ENCODE assay signal across 24 cellular contexts in the genomic region with DNA sequence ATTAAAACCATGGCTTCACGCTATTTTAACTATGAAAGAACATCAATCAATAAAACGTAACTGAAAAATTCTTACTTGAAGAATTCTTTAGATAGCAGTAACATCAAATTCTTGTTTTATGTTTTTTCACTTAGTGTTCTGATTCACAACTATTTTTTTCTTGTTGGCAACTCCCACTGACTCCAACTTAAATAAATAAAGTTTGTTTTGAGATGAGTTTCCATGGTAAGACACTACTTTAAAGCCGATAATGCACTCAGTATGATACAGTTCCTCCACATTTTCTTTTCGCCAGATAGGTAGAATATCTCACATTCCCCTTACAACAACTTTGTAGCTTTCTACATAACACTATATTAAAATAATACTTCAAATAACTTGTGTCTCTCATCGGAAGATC.
"Had no signal": no experiment of that assay in that cellular context is flagged by ENCODE, and none has a peak within 500 bp of the region (broad histone marks: within the 10 kb centered on the region; RNA-seq: fewer than 3 reads in every experiment).

No MANE protein-coding gene starts in this region.

- FAIRE-seq: colon, urothelium cell line had no signal

- H3K4me1 ChIP-seq: gastrocnemius medialis had no signal

- H3K9me2 ChIP-seq: SK-N-SH had no signal

- H3K27me3 ChIP-seq: adrenal gland, body of pancreas, dorsolateral prefrontal cortex, gastrocnemius medialis, tibial nerve had no signal

- H3K27ac Mint-ChIP-seq: activated naive CD4-positive, alpha-beta T cell treated with anti-CD3 and anti-CD28 coated beads, Interleukin-2, amount 50 U/mL, for 24 hours; immature natural killer cell; natural killer cell treated with Interleukin-12 subunit alpha and Interleukin-12 subunit beta and Interleukin-15 and Interleukin-18, amount 100 ng/mL, for 72 hours; progenitor cell of endocrine pancreas; T-cell had no signal

- DNase-seq: activated CD4-positive, alpha-beta T cell treated with anti-CD3 and anti-CD28 coated beads, Interleukin-2, amount 50 U/mL, for 1 hour; activated CD8-positive, alpha-beta memory T cell treated with anti-CD3 and anti-CD28 coated beads for 24 hours; activated CD8-positive, alpha-beta memory T cell treated with anti-CD3 and anti-CD28 coated beads, Interleukin-2, amount 50 U/mL, for 48 hours; activated effector memory CD4-positive, alpha-beta T cell treated with anti-CD3 and anti-CD28 coated beads, Interleukin-2, amount 50 U/mL, for 16 hours; activated T-cell treated with anti-CD3 and anti-CD28 coated beads, Interleukin-2, amount 50 U/mL, for 48 hours; adrenal gland; body of pancreas; dorsolateral prefrontal cortex; gastrocnemius medialis; head of caudate nucleus; immature natural killer cell; left cardiac atrium; lower lobe of right lung; nucleus accumbens; right cardiac atrium; SK-N-SH; stimulated activated naive CD8-positive, alpha-beta T cell treated with anti-CD3 and anti-CD28 coated beads, Interleukin-15, Interleukin-2, amounts not matched to agents 100 U/mL and 50 U/mL, for 24 hours; T-cell had no signal

- ATAC-seq: body of pancreas; gastrocnemius medialis; lower lobe of right lung; natural killer cell treated with Interleukin-12 subunit alpha and Interleukin-12 subunit beta and Interleukin-15 and Interleukin-18, amount 100 ng/mL, for 72 hours; right cardiac atrium; stimulated activated naive CD8-positive, alpha-beta T cell treated with anti-CD3 and anti-CD28 coated beads, Interleukin-15, Interleukin-2, amounts not matched to agents 100 U/mL and 50 U/mL, for 24 hours; T-cell had no signal

- H3K9me3 ChIP-seq: adrenal gland, body of pancreas, gastrocnemius medialis, lower lobe of right lung, SK-N-SH, tibial nerve had no signal

- H3K4me3 ChIP-seq: adrenal gland, body of pancreas, dorsolateral prefrontal cortex, gastrocnemius medialis, lower lobe of right lung, tibial nerve had no signal

- H3K36me3 Mint-ChIP-seq: activated naive CD4-positive, alpha-beta T cell treated with anti-CD3 and anti-CD28 coated beads, Interleukin-2, amount 50 U/mL, for 24 hours; immature natural killer cell; natural killer cell treated with Interleukin-12 subunit alpha and Interleukin-12 subunit beta and Interleukin-15 and Interleukin-18, amount 100 ng/mL, for 72 hours; T-cell had no signal

- H3K4me1 Mint-ChIP-seq: activated naive CD4-positive, alpha-beta T cell treated with anti-CD3 and anti-CD28 coated beads, Interleukin-2, amount 50 U/mL, for 24 hours; immature natural killer cell; T-cell had no signal

- H3K36me3 ChIP-seq: adrenal gland, gastrocnemius medialis, lower lobe of right lung, tibial nerve had no signal

- H3K9ac ChIP-seq: SK-N-SH had no signal

- H3K9me3 Mint-ChIP-seq: activated naive CD4-positive, alpha-beta T cell treated with anti-CD3 and anti-CD28 coated beads, Interleukin-2, amount 50 U/mL, for 24 hours; immature natural killer cell; natural killer cell treated with Interleukin-12 subunit alpha and Interleukin-12 subunit beta and Interleukin-15 and Interleukin-18, amount 100 ng/mL, for 72 hours; T-cell had no signal

- H3K27ac ChIP-seq: adrenal gland, body of pancreas, dorsolateral prefrontal cortex, gastrocnemius medialis, lower lobe of right lung, tibial nerve had no signal

- H3K4me3 Mint-ChIP-seq: activated naive CD4-positive, alpha-beta T cell treated with anti-CD3 and anti-CD28 coated beads, Interleukin-2, amount 50 U/mL, for 24 hours; immature natural killer cell; natural killer cell treated with Interleukin-12 subunit alpha and Interleukin-12 subunit beta and Interleukin-15 and Interleukin-18, amount 100 ng/mL, for 72 hours; T-cell had no signal

- H3K4me2 ChIP-seq: SK-N-SH had no signal

- H3K27me3 Mint-ChIP-seq: activated naive CD4-positive, alpha-beta T cell treated with anti-CD3 and anti-CD28 coated beads, Interleukin-2, amount 50 U/mL, for 24 hours; progenitor cell of endocrine pancreas had no signal
